16 cellular contexts compared by ENCODE assay signal in genomic region chr13:94181461-94182107, GRCh38.
"Had no signal": no experiment of that assay in that cellular context is flagged by ENCODE, and none has a peak within 500 bp of the region (broad histone marks: within the 10 kb centered on the region; RNA-seq: fewer than 3 reads in every experiment).

No MANE protein-coding gene starts in this region.

- H3K27ac ChIP-seq: brain microvascular endothelial cell, ovary, right atrium auricular region had no signal

- H3K4me1 ChIP-seq: right atrium auricular region had no signal

- DNase-seq: activated CD4-positive, alpha-beta memory T cell treated with anti-CD3 and anti-CD28 coated beads for 36 hours; activated CD4-positive, alpha-beta T cell treated with anti-CD3 and anti-CD28 coated beads for 1 hour; activated CD8-positive, alpha-beta memory T cell treated with anti-CD3 and anti-CD28 coated beads, Interleukin-2, amount 50 U/mL, for 4 hours; activated gamma-delta T cell treated with Interleukin-2 at 50 U/mL for 16 hours; activated naive CD8-positive, alpha-beta T cell treated with anti-CD3 and anti-CD28 coated beads for 36 hours; activated T-cell treated with anti-CD3 and anti-CD28 coated beads, Interleukin-2, amount 50 U/mL, for 72 hours; brain microvascular endothelial cell; cerebellar nuclear complex; endodermal cell; head of caudate nucleus; ovary; stimulated activated CD4-positive, alpha-beta T cell treated with anti-CD3 and anti-CD28 coated beads, Interleukin-1b, Interleukin-23, amount 100 ng/mL, for 48 hours; substantia nigra; trophoblast cell had no signal

- H3K27me3 Mint-ChIP-seq: stimulated activated memory B cell treated with anti-CD40 and anti-IgM and Interleukin-4, amounts not matched to agents 10 μg/mL and 1 μg/mL and 100 μg/mL, for 72 hours had no signal

- H3K4me3 Mint-ChIP-seq: activated CD4-positive, alpha-beta memory T cell treated with anti-CD3 and anti-CD28 coated beads for 36 hours; activated naive CD8-positive, alpha-beta T cell treated with anti-CD3 and anti-CD28 coated beads for 36 hours; activated T-cell treated with anti-CD3 and anti-CD28 coated beads, Interleukin-2, amount 50 U/mL, for 72 hours; endodermal cell; stimulated activated memory B cell treated with anti-CD40 and anti-IgM and Interleukin-4, amounts not matched to agents 10 μg/mL and 1 μg/mL and 100 μg/mL, for 72 hours had no signal

- H3K27me3 ChIP-seq: brain microvascular endothelial cell, ovary, right atrium auricular region had no signal

- H3K9me3 ChIP-seq: ovary, right atrium auricular region had no signal

- H3K36me3 ChIP-seq: brain microvascular endothelial cell, ovary, right atrium auricular region had no signal

- H3K27ac Mint-ChIP-seq: activated CD4-positive, alpha-beta memory T cell treated with anti-CD3 and anti-CD28 coated beads for 36 hours; activated naive CD8-positive, alpha-beta T cell treated with anti-CD3 and anti-CD28 coated beads for 36 hours; activated T-cell treated with anti-CD3 and anti-CD28 coated beads, Interleukin-2, amount 50 U/mL, for 72 hours; endodermal cell; stimulated activated memory B cell treated with anti-CD40 and anti-IgM and Interleukin-4, amounts not matched to agents 10 μg/mL and 1 μg/mL and 100 μg/mL, for 72 hours had no signal

- ATAC-seq: activated T-cell treated with anti-CD3 and anti-CD28 coated beads, Interleukin-2, amount 50 U/mL, for 72 hours; stimulated activated memory B cell treated with anti-CD40 and anti-IgM and Interleukin-4, amounts not matched to agents 10 μg/mL and 1 μg/mL and 100 μg/mL, for 72 hours had no signal

- H3K9me3 Mint-ChIP-seq: activated T-cell treated with anti-CD3 and anti-CD28 coated beads, Interleukin-2, amount 50 U/mL, for 72 hours; endodermal cell had no signal

- H3K4me3 ChIP-seq: ovary, right atrium auricular region had no signal

- H3K36me3 Mint-ChIP-seq: activated CD4-positive, alpha-beta memory T cell treated with anti-CD3 and anti-CD28 coated beads for 36 hours; activated naive CD8-positive, alpha-beta T cell treated with anti-CD3 and anti-CD28 coated beads for 36 hours; stimulated activated memory B cell treated with anti-CD40 and anti-IgM and Interleukin-4, amounts not matched to agents 10 μg/mL and 1 μg/mL and 100 μg/mL, for 72 hours had no signal

- H3K4me1 Mint-ChIP-seq: stimulated activated memory B cell treated with anti-CD40 and anti-IgM and Interleukin-4, amounts not matched to agents 10 μg/mL and 1 μg/mL and 100 μg/mL, for 72 hours had no signal
